In the genomic region with DNA sequence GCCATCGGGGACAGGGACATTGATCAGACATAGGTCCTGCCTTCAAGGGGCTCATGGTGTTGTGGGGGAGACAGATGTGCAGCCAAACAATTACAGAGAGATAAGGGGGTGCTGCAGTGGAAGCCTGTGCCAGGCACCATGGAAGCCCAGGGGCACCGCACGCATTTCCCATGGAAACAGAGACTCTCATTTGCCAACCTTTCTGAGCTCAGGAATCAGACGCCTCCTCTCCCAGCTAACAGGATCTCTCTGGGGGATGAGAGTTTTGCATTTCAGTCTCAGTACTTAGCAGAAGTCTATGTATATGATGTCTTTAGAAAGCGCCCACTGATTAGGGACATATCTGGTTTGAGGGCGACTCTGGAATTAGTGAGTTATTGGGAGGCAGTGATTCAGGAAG, we compare ENCODE assay signal across 7 cellular contexts.
"Had no signal": no experiment of that assay in that cellular context is flagged by ENCODE, and none has a peak within 500 bp of the region (broad histone marks: within the 10 kb centered on the region; RNA-seq: fewer than 3 reads in every experiment).

No MANE protein-coding gene starts in this region.

- ATAC-seq: HCT116, HepG2 had no signal

- DNase-seq: GM23248, GOT3, H7, HFFc6, KBM-7 had no signal
